8 cellular contexts compared by ENCODE assay signal in the genomic region with DNA sequence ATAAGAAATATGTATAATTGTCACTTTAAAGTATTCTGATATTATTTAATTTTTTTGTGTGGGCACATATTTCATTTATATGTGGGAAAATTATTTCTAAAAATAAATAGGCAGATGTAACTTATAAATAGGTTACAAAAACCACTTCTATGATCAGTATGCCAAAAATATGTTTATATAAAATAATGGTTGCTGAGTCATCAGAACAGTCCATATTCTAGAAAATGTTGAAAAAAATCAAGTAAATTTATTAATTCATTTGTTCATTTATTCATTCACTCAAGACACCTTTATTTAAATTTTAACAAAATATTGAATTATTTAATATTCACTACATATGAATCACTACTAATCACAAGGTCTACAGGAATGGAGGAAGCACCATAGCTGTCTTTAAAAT.
"Had no signal": no experiment of that assay in that cellular context is flagged by ENCODE, and none has a peak within 500 bp of the region (broad histone marks: within the 10 kb centered on the region; RNA-seq: fewer than 3 reads in every experiment).

No MANE protein-coding gene starts in this region.

- ATAC-seq: GM23338, K562 had no signal

- FAIRE-seq: H1, H54, HTR-8/SVneo, K562 had no signal

- H3K4me2 ChIP-seq: GM23338 had no signal

- DNase-seq: H9, HCEC 1CT, KG1 had no signal

- H3K4me3 ChIP-seq: GM23338, K562 had no signal

- H2AFZ ChIP-seq: GM23338 had no signal
